In genomic region chr5:7868427-7868772, GRCh38 we compare ENCODE assay signal across 9 cellular contexts. TPM values are rescaled to one million over a fixed set of nuclear protein-coding genes. Genes with fewer than 3 reads are reported as not detected.
DNase-seq lines count a peak whose midpoint lies in the region; ATAC-seq and TF ChIP-seq lines count a peak whose summit lies in the region.
"Had no signal": no experiment of that assay in that cellular context is flagged by ENCODE, and none has a peak within 500 bp of the region (broad histone marks: within the 10 kb centered on the region; RNA-seq: fewer than 3 reads in every experiment).

No MANE protein-coding gene starts in this region.

- peaks cover 66% of the 10 kb centered on the region for H3K4me1 Mint-ChIP-seq in CD8-positive, alpha-beta T cell (ENCODE audit: low read depth)
- H3K4me1 Mint-ChIP-seq in brain = peaks cover 67% of the 10 kb centered on the region

- peak overlapping the region; percentile 93 for H3K27ac Mint-ChIP-seq in CD8-positive, alpha-beta T cell
- H3K27ac Mint-ChIP-seq in brain = peak overlapping the region; percentile 81 to 94 (median 93)

- no peaks in the 10 kb centered on the region for H3K9me3 Mint-ChIP-seq in CD8-positive, alpha-beta T cell
- peaks cover 0 to 2% (median 0%) of the 10 kb centered on the region in 5 experiments for H3K9me3 Mint-ChIP-seq in brain

- CTCF ChIA-PET in CD8-positive, alpha-beta T cell (lab: Charles Lee) = interaction anchor here (1.0 to 2.3 kb wide), 2 partner anchors 13 to 19 kb away, joined by 3 to 6 read pairs; no protein-coding TSS in a partner anchor

- intact Hi-C loops in CD8-positive, alpha-beta T cell (cut with DNase I, micrococcal nuclease) = loop anchor here (5.0 to 10.0 kb wide), 6 partner anchors 589 to 1491 kb away; partner anchors contain the start of genes NSUN2 (in 2 of the 2), SRD5A1 (in 2 of the 2), TENT4A (in 2 of the 2) and MED10 (in 1 of the 2)
- intact Hi-C loops in uterus (cut with DNase I; ENCODE audit: low total_unique reads) = no loop called here

- POLR2A ChIA-PET in CD8-positive, alpha-beta T cell (lab: Charles Lee) = interaction anchor here (1.0 to 2.2 kb wide), 6 partner anchors 9 to 20 kb away, joined by 3 to 10 read pairs (median 7); partner anchors contain the start of gene CFAP90

- no peak for DNase-seq in CD8-positive, alpha-beta T cell
- DNase-seq in lung (ENCODE audit: low spot score) (no peak), uterus (no peak), retina (no peak)

- H3K36me3 ChIP-seq in CD8-positive, alpha-beta T cell (ENCODE audit: insufficient read depth, low read length) = peaks cover 5% of the 10 kb centered on the region
- H3K36me3 ChIP-seq in HUES6 (ENCODE audit: control insufficient read depth, insufficient read depth, low read length) = peaks cover 40% of the 10 kb centered on the region
- H3K36me3 ChIP-seq in lung (ENCODE audit: control insufficient read depth in 2 of 2, insufficient read depth in 2 of 2, low read length in 2 of 2) = peaks cover 3 to 9% of the 10 kb centered on the region in 2 donors
- no peaks in the 10 kb centered on the region for H3K36me3 ChIP-seq in uterus

- no peak for TF ChIP-seq CTCF in CD8-positive, alpha-beta T cell (IDR thresholded peaks at IDR 0.05)
- TF ChIP-seq CTCF in brain (conservative IDR thresholded peaks at IDR 0.05) = no peak
- TF ChIP-seq CTCF in lung (IDR thresholded peaks at IDR 0.05; ENCODE audit: control extremely low read depth, extremely low read depth) = no peak
- no peak for TF ChIP-seq CTCF in uterus (IDR thresholded peaks at IDR 0.05)

- H3K27me3 ChIP-seq in CD8-positive, alpha-beta T cell (ENCODE audit: insufficient read depth, low read length) = no peaks in the 10 kb centered on the region
- H3K27me3 ChIP-seq in HUES6 (ENCODE audit: control insufficient read depth, insufficient read depth, low read length) (no peaks in the 10 kb centered on the region), lung (ENCODE audit: control insufficient read depth, insufficient read depth) (no peaks in the 10 kb centered on the region), uterus (no peaks in the 10 kb centered on the region)

- H3K4me3 Mint-ChIP-seq in CD8-positive, alpha-beta T cell = peak overlapping the region; percentile 99
- peak overlapping the region; percentile 91 to 98 (median 96) for H3K4me3 Mint-ChIP-seq in brain

- ATAC-seq in CD8-positive, alpha-beta T cell = no peak
- no peak for ATAC-seq in lung (ENCODE audit: insufficient read depth, low FRiP score)
- no peak for ATAC-seq in HG02973 (IDR thresholded peaks at IDR 0.05; ENCODE audit: unreplicated experiment)
- ATAC-seq in HG02798 (IDR thresholded peaks at IDR 0.05; ENCODE audit: poor library complexity, unreplicated experiment) = no peak

- peak overlapping the region; percentile 81 for H3K9ac ChIP-seq in HUES6 (ENCODE audit: low read length)

- H3K4me3 ChIP-seq in CD8-positive, alpha-beta T cell (ENCODE audit: low read depth, low read length) = peak overlapping the region; percentile 82
- H3K4me3 ChIP-seq in HUES6 (ENCODE audit: low read depth, low read length) (peak overlapping the region; percentile 88), lung (peak overlapping the region; percentile 99), uterus (peak overlapping the region; percentile 62 to 67)

- H3K4me1 ChIP-seq in CD8-positive, alpha-beta T cell (ENCODE audit: insufficient read depth, low read length) = peaks cover 43% of the 10 kb centered on the region
- H3K4me1 ChIP-seq in HUES6 (ENCODE audit: control insufficient read depth, insufficient read depth, low read length) = peaks cover 8% of the 10 kb centered on the region
- peaks cover 4 to 14% of the 10 kb centered on the region in 2 donors for H3K4me1 ChIP-seq in lung (ENCODE audit: control insufficient read depth in 2 of 2, insufficient read depth in 2 of 2, low read length in 2 of 2)
- peaks cover 0 to 9% of the 10 kb centered on the region in 2 donors for H3K4me1 ChIP-seq in uterus

- no peaks in the 10 kb centered on the region for H3K9me3 ChIP-seq in CD8-positive, alpha-beta T cell (ENCODE audit: low read length)
- H3K9me3 ChIP-seq in HUES6 (ENCODE audit: control insufficient read depth, insufficient read depth, low read depth, low read length) = no peaks in the 10 kb centered on the region
- H3K9me3 ChIP-seq in lung (ENCODE audit: control insufficient read depth in 2 of 2, insufficient read depth in 1 of 2, low read length in 1 of 2) = no peaks in the 10 kb centered on the region
- H3K9me3 ChIP-seq in uterus = no peaks in the 10 kb centered on the region

- 0% methylated on average over 8 of the region's 8 CpGs for WGBS in lung, 2 donors

- TF ChIP-seq POLR2A in uterus (IDR thresholded peaks at IDR 0.05) = no peak

- peaks cover 48% of the 10 kb centered on the region for H3K36me3 Mint-ChIP-seq in CD8-positive, alpha-beta T cell
- H3K36me3 Mint-ChIP-seq in brain = peaks cover 5% of the 10 kb centered on the region

- H3K27ac ChIP-seq in CD8-positive, alpha-beta T cell (ENCODE audit: low read depth, low read length) = peak overlapping the region; percentile 67
- H3K27ac ChIP-seq in HUES6 (ENCODE audit: low read depth, low read length) (no peak overlapping the region), lung (ENCODE audit: low read depth in 1 of 2, low read length in 1 of 2) (peak overlapping the region in 1 of 2 donors; percentile 89), uterus (peak overlapping the region; percentile 13 to 66)

- no peaks in the 10 kb centered on the region for H3K27me3 Mint-ChIP-seq in CD8-positive, alpha-beta T cell (ENCODE audit: low read depth)
- H3K27me3 Mint-ChIP-seq in brain = peaks cover 4% of the 10 kb centered on the region

RNA-seq across cellular contexts. Expression of gene FASTKD3, which starts 0.4 kb away (rescaled TPM):
- 1 to 10 TPM; 4.3 to 7.1 TPM for total RNA-seq in CD8-positive, alpha-beta T cell
- polyA plus RNA-seq in brain (ENCODE audit: insufficient read depth, low read depth, low replicate concordance) (5.3 TPM), lung (10 to 100 TPM in 1 of 2 donors, 1 to 10 TPM in 1; 9.3 to 17.7 TPM)
- total RNA-seq in lung (10 to 100 TPM in 1 of 2 donors, 1 to 10 TPM in 1; 6.7 to 17.6 TPM), uterus (10 to 100 TPM in 1 of 4 donors, 1 to 10 TPM in 3; 3.3 to 20.2 (median 8.7) TPM)

RNA-seq across cellular contexts. Expression of gene MTRR, which starts 0.5 kb away (rescaled TPM):
- 10 to 100 TPM; 67.8 to 76.8 TPM for total RNA-seq in CD8-positive, alpha-beta T cell
- 19.1 TPM for polyA plus RNA-seq in brain (ENCODE audit: insufficient read depth, low read depth, low replicate concordance)
- 100 to 1,000 TPM in 1 of 2 donors, 10 to 100 TPM in 1; 85.0 to 115 TPM for total RNA-seq in lung
- 10 to 100 TPM; 31.0 to 59.3 TPM for polyA plus RNA-seq in lung
- 10 to 100 TPM; 18.8 to 51.5 (median 33.2) TPM for total RNA-seq in uterus

RNA-seq across cellular contexts. Expression of gene CFAP90, which starts 17.5 kb away (rescaled TPM):
- total RNA-seq in CD8-positive, alpha-beta T cell = not detected
- polyA plus RNA-seq in brain (ENCODE audit: insufficient read depth, low read depth, low replicate concordance) (8.7 TPM), lung (10 to 100 TPM; 13.0 to 17.1 TPM)
- total RNA-seq in lung (10 to 100 TPM; 14.2 to 29.8 TPM), uterus (1 to 10 TPM in 1 of 4 donors, under 1 TPM in 1, not detected in 2; 0.88 to 1.7 TPM)
- total RNA-seq: LHCN-M2 had no signal

Comparison
In these comparisons a context has a peak if more than half of its experiments do, and no peak if none do; other contexts are left out.
1. RNA of gene CFAP90, which starts 17.5 kb away (total RNA-seq): 14.2 to 29.8 TPM in lung; 0.88 to 1.7 TPM in uterus and not detected in CD8-positive, alpha-beta T cell; every median in the first group is over 4 times any median in the second.
2. Peak in every context shown above with its lines, with median percentiles within 50 percentile points of each other: H3K4me3 ChIP-seq.